Comparison of ENCODE assay signal across 9 cellular contexts in genomic region chr9:127158995-127159801, GRCh38. TPM values are rescaled to one million over a fixed set of nuclear protein-coding genes. Genes with fewer than 3 reads are reported as not detected.
DNase-seq lines count a peak whose midpoint lies in the region; ATAC-seq and TF ChIP-seq lines count a peak whose summit lies in the region.
"Had no signal": no experiment of that assay in that cellular context is flagged by ENCODE, and none has a peak within 500 bp of the region (broad histone marks: within the 10 kb centered on the region; RNA-seq: fewer than 3 reads in every experiment).

No MANE protein-coding gene starts in this region.

- no peaks in the 10 kb centered on the region for H3K36me3 Mint-ChIP-seq in activated naive CD8-positive, alpha-beta T cell treated with anti-CD3 and anti-CD28 coated beads, Interleukin-2, amount 10 ng/mL, durations not matched to agents 7 days and 5 days
- H3K36me3 Mint-ChIP-seq in activated naive CD8-positive, alpha-beta T cell treated with anti-CD3 and anti-CD28 coated beads for 36 hours: no peaks in the 10 kb centered on the region
- no peaks in the 10 kb centered on the region for H3K36me3 Mint-ChIP-seq in MCF 10A (ENCODE audit: insufficient read depth, unreplicated experiment)

- POLR2A ChIA-PET in activated naive CD8-positive, alpha-beta T cell treated with anti-CD3 and anti-CD28 coated beads, Interleukin-2, amount 10 ng/mL, durations not matched to agents 7 days and 5 days (lab: Charles Lee): interaction anchor here (0.6 kb wide), 1 partner anchor 425 kb away, joined by 3 read pairs; no protein-coding TSS in a partner anchor
- POLR2A ChIA-PET in MCF 10A (lab: Yijun Ruan, JAX): no interaction called here

- BruUV-seq in MCF 10A (replicated peaks; lab: Mats Ljungman, UMichigan): no TSS peak

- TF ChIP-seq CTCF in MCF 10A (IDR thresholded peaks at IDR 0.05; ENCODE audit: unreplicated experiment) (no peak), upper lobe of right lung (IDR thresholded peaks at IDR 0.05) (no peak)

- no peak overlapping the region for H3K27ac Mint-ChIP-seq in activated naive CD8-positive, alpha-beta T cell treated with anti-CD3 and anti-CD28 coated beads, Interleukin-2, amount 10 ng/mL, durations not matched to agents 7 days and 5 days
- no peak overlapping the region for H3K27ac Mint-ChIP-seq in activated naive CD8-positive, alpha-beta T cell treated with anti-CD3 and anti-CD28 coated beads for 36 hours
- H3K27ac Mint-ChIP-seq in MCF 10A (ENCODE audit: low read depth, unreplicated experiment): no peak overlapping the region

- no peak overlapping the region for H3K4me3 ChIP-seq in upper lobe of right lung

- no peak for ATAC-seq in activated naive CD8-positive, alpha-beta T cell treated with anti-CD3 and anti-CD28 coated beads, Interleukin-2, amount 10 ng/mL, durations not matched to agents 7 days and 5 days (ENCODE audit: low read depth)
- peak; percentile 36 for ATAC-seq in left colon
- no peak for ATAC-seq in upper lobe of right lung
- ATAC-seq in GM21390 (IDR thresholded peaks at IDR 0.05; ENCODE audit: unreplicated experiment): no peak
- no peak for ATAC-seq in HG03460 (IDR thresholded peaks at IDR 0.05; ENCODE audit: unreplicated experiment)

- intact Hi-C loops in MCF 10A (cut with micrococcal nuclease): no loop called here
- intact Hi-C loops in left colon (cut with DNase I, micrococcal nuclease): no loop called here
- intact Hi-C loops in upper lobe of right lung (cut with DNase I): no loop called here

- H3K4me1 ChIP-seq in upper lobe of right lung: peaks cover 9% of the 10 kb centered on the region

- H3K27me3 ChIP-seq in upper lobe of right lung: no peaks in the 10 kb centered on the region

- H3K36me3 ChIP-seq in upper lobe of right lung: no peaks in the 10 kb centered on the region

- H3K27me3 Mint-ChIP-seq in activated naive CD8-positive, alpha-beta T cell treated with anti-CD3 and anti-CD28 coated beads, Interleukin-2, amount 10 ng/mL, durations not matched to agents 7 days and 5 days: peaks cover 10% of the 10 kb centered on the region
- H3K27me3 Mint-ChIP-seq in activated naive CD8-positive, alpha-beta T cell treated with anti-CD3 and anti-CD28 coated beads for 36 hours: no peaks in the 10 kb centered on the region
- H3K27me3 Mint-ChIP-seq in MCF 10A (ENCODE audit: insufficient read depth, unreplicated experiment): no peaks in the 10 kb centered on the region

- CTCF ChIA-PET in MCF 10A (lab: Yijun Ruan, JAX): interaction anchor here (0.7 to 1.0 kb wide), 2 partner anchors 110 to 1261 kb away, joined by 3 read pairs; no protein-coding TSS in a partner anchor

- DNase-seq in activated naive CD8-positive, alpha-beta T cell treated with anti-CD3 and anti-CD28 coated beads, Interleukin-2, amount 10 ng/mL, durations not matched to agents 7 days and 5 days: peak; percentile 21
- DNase-seq in activated naive CD8-positive, alpha-beta T cell treated with anti-CD3 and anti-CD28 coated beads for 36 hours: no peak
- DNase-seq in MCF 10A (ENCODE audit: unreplicated experiment): peak; percentile 69
- peak; percentile 25 to 52 for DNase-seq in left colon
- DNase-seq in upper lobe of right lung: peak; percentile 54
- DNase-seq in activated naive CD4-positive, alpha-beta T cell treated with Interleukin-2 at 50 U/mL for 16 hours: no peak

- H3K4me3 Mint-ChIP-seq in activated naive CD8-positive, alpha-beta T cell treated with anti-CD3 and anti-CD28 coated beads, Interleukin-2, amount 10 ng/mL, durations not matched to agents 7 days and 5 days: no peak overlapping the region
- no peak overlapping the region for H3K4me3 Mint-ChIP-seq in activated naive CD8-positive, alpha-beta T cell treated with anti-CD3 and anti-CD28 coated beads for 36 hours
- no peak overlapping the region for H3K4me3 Mint-ChIP-seq in MCF 10A (ENCODE audit: unreplicated experiment)

- H3K27ac ChIP-seq in upper lobe of right lung: no peak overlapping the region

- peaks cover 14% of the 10 kb centered on the region for H3K4me1 Mint-ChIP-seq in activated naive CD8-positive, alpha-beta T cell treated with anti-CD3 and anti-CD28 coated beads, Interleukin-2, amount 10 ng/mL, durations not matched to agents 7 days and 5 days
- H3K4me1 Mint-ChIP-seq in activated naive CD8-positive, alpha-beta T cell treated with anti-CD3 and anti-CD28 coated beads for 36 hours: peaks cover 14% of the 10 kb centered on the region
- peaks cover 25% of the 10 kb centered on the region for H3K4me1 Mint-ChIP-seq in MCF 10A (ENCODE audit: insufficient read depth, unreplicated experiment)

- H3K9me3 ChIP-seq in upper lobe of right lung: no peaks in the 10 kb centered on the region

- no peaks in the 10 kb centered on the region for H3K9me3 Mint-ChIP-seq in activated naive CD8-positive, alpha-beta T cell treated with anti-CD3 and anti-CD28 coated beads, Interleukin-2, amount 10 ng/mL, durations not matched to agents 7 days and 5 days
- H3K9me3 Mint-ChIP-seq in activated naive CD8-positive, alpha-beta T cell treated with anti-CD3 and anti-CD28 coated beads for 36 hours: no peaks in the 10 kb centered on the region
- no peaks in the 10 kb centered on the region for H3K9me3 Mint-ChIP-seq in MCF 10A (ENCODE audit: unreplicated experiment)

RNA-seq across cellular contexts. Expression of gene ANGPTL2, which starts 36.8 kb away (rescaled TPM):
- total RNA-seq in activated naive CD8-positive, alpha-beta T cell treated with anti-CD3 and anti-CD28 coated beads, Interleukin-2, amount 10 ng/mL, durations not matched to agents 7 days and 5 days: not detected
- total RNA-seq in activated naive CD8-positive, alpha-beta T cell treated with anti-CD3 and anti-CD28 coated beads for 36 hours: not detected
- total RNA-seq in MCF 10A (2022) (not detected in 2 replicates), left colon (10 to 100 TPM in 1 of 2 donors, 1 to 10 TPM in 1; 6.0 to 12.0 TPM), upper lobe of right lung (19.4 TPM)
- total RNA-seq: activated CD8-positive, alpha-beta memory T cell treated with anti-CD3 and anti-CD28 coated beads for 36 hours had no signal

Comparison
In these comparisons a context has a peak if more than half of its experiments do, and no peak if none do; other contexts are left out.
1. DNase-seq: peak in activated naive CD8-positive, alpha-beta T cell treated with anti-CD3 and anti-CD28 coated beads, Interleukin-2, amount 10 ng/mL, durations not matched to agents 7 days and 5 days (single experiment), MCF 10A (single experiment), left colon (2 of 2) and upper lobe of right lung (single experiment); none in activated naive CD8-positive, alpha-beta T cell treated with anti-CD3 and anti-CD28 coated beads for 36 hours (single experiment) and activated naive CD4-positive, alpha-beta T cell treated with Interleukin-2 at 50 U/mL for 16 hours (single experiment).